ENCODE assay signal across 10 cellular contexts in genomic region chr14:51242545-51243490, GRCh38. TPM values are rescaled to one million over a fixed set of nuclear protein-coding genes. Genes with fewer than 3 reads are reported as not detected.
DNase-seq lines count a peak whose midpoint lies in the region; ATAC-seq, FAIRE-seq and TF ChIP-seq lines count a peak whose summit lies in the region.
"Had no signal": no experiment of that assay in that cellular context is flagged by ENCODE, and none has a peak within 500 bp of the region (broad histone marks: within the 10 kb centered on the region; RNA-seq: fewer than 3 reads in every experiment).

No MANE protein-coding gene starts in this region.

- no peak for DNase-seq in CD8-positive, alpha-beta memory T cell
- DNase-seq in H9: peak; percentile 45
- no peak for DNase-seq in esophagus squamous epithelium (lab: John Stamatoyannopoulos, UW)
- no peak for DNase-seq in NCI-H187 treated with DMSO at 0.1 percent for 48 hours (lab: John Stamatoyannopoulos, UW)
- DNase-seq in amniotic stem cell (lab: John Stamatoyannopoulos, UW): no peak
- no peak for DNase-seq in pancreas
- DNase-seq: stimulated activated naive CD4-positive, alpha-beta T cell had no signal

- no peak overlapping the region for H2AK5ac ChIP-seq in H9 (ENCODE audit: insufficient read length, low read length)

- no peak overlapping the region for H3K4ac ChIP-seq in H9 (ENCODE audit: low read depth, low read length)

- H2BK120ac ChIP-seq in H9 (ENCODE audit: low read depth, low read length, poor library complexity, severe bottlenecking): no peak overlapping the region

- H3K9me3 ChIP-seq in CD8-positive, alpha-beta memory T cell (ENCODE audit: low read length): no peaks in the 10 kb centered on the region
- H3K9me3 ChIP-seq in H9 (ENCODE audit: control insufficient read depth, low read depth, low read length): no peaks in the 10 kb centered on the region
- H3K9me3 ChIP-seq in iPS-20b (ENCODE audit: insufficient read depth, low read depth, low read length): no peaks in the 10 kb centered on the region
- H3K9me3 ChIP-seq in esophagus squamous epithelium: no peaks in the 10 kb centered on the region
- no peaks in the 10 kb centered on the region for H3K9me3 ChIP-seq in pancreas

- no peak overlapping the region for H4K91ac ChIP-seq in H9 (ENCODE audit: insufficient read length, low read depth, low read length)

- no peak overlapping the region for H4K5ac ChIP-seq in H9 (ENCODE audit: insufficient read length, low read depth, low read length)

- peak overlapping the region; percentile 61 to 93 (median 72) for H3K27ac Mint-ChIP-seq in CD8-positive, alpha-beta memory T cell
- peak overlapping the region in 2 of 3 experiments; percentile 58 to 96; a peak in 5 of 7 replicates for H3K27ac Mint-ChIP-seq in H9

- H3K4me3 ChIP-seq in CD8-positive, alpha-beta memory T cell (ENCODE audit: low read length): no peak overlapping the region
- H3K4me3 ChIP-seq in iPS-20b (ENCODE audit: low read length): peak overlapping the region; percentile 92
- H3K4me3 ChIP-seq in esophagus squamous epithelium: no peak overlapping the region
- no peak overlapping the region for H3K4me3 ChIP-seq in pancreas

- H3K23me2 ChIP-seq in H9 (ENCODE audit: insufficient read length, low read depth, low read length, poor library complexity, severe bottlenecking): peaks cover 3% of the 10 kb centered on the region

- no peaks in the 10 kb centered on the region for H4K20me1 ChIP-seq in H9 (ENCODE audit: control insufficient read depth, insufficient read depth, insufficient read length)

- H4K8ac ChIP-seq in H9 (replicated peaks; ENCODE audit: insufficient read length, low read depth, low read length): no peak overlapping the region

- H3K27me3 Mint-ChIP-seq in CD8-positive, alpha-beta memory T cell: no peaks in the 10 kb centered on the region
- H3K27me3 Mint-ChIP-seq in H9 (ENCODE audit: low read depth): no peaks in the 10 kb centered on the region; the same call in 1 of the 2 replicates

- H3K36me3 ChIP-seq in CD8-positive, alpha-beta memory T cell (ENCODE audit: insufficient read depth, low read length): peaks cover 4% of the 10 kb centered on the region
- H3K36me3 ChIP-seq in iPS-20b (ENCODE audit: insufficient read depth, low read depth, low read length): peaks cover 42% of the 10 kb centered on the region
- peaks cover 0 to 27% (median 0%) of the 10 kb centered on the region in 3 donors for H3K36me3 ChIP-seq in esophagus squamous epithelium
- H3K36me3 ChIP-seq in pancreas: no peaks in the 10 kb centered on the region

- peaks cover 0 to 23% (median 6%) of the 10 kb centered on the region in 3 donors for H3K36me3 Mint-ChIP-seq in CD8-positive, alpha-beta memory T cell
- peaks cover 12 to 35% (median 33%) of the 10 kb centered on the region in 3 experiments; a peak in 5 of 7 replicates for H3K36me3 Mint-ChIP-seq in H9 (ENCODE audit: insufficient read depth in 1 of 3, low read depth in 3 of 3)

- ATAC-seq in pancreas: no peak

- no peak overlapping the region for H2AFZ ChIP-seq in H9 (ENCODE audit: low read length)

- H3K79me1 ChIP-seq in H9 (ENCODE audit: insufficient read depth, low read depth, low read length, poor library complexity, severe bottlenecking): peaks cover 3% of the 10 kb centered on the region

- no CpG with 5 or more reads among the region's 7 CpGs for WGBS in H9 (ENCODE audit: extremely low coverage, insufficient read length, low lambda C conversion rate)
- WGBS in esophagus squamous epithelium, 2 donors: 42 to 52% methylated on average over 7 of the region's 7 CpGs
- WGBS in pancreas, 2 donors: 71 to 75% methylated on average over 7 of the region's 7 CpGs

- H2BK20ac ChIP-seq in H9 (ENCODE audit: low read depth, low read length, poor library complexity, severe bottlenecking): no peak overlapping the region

- peaks cover 30% of the 10 kb centered on the region for H3K79me2 ChIP-seq in H9 (ENCODE audit: insufficient read depth, low read length)

- H3K4me1 Mint-ChIP-seq in CD8-positive, alpha-beta memory T cell: peaks cover 21 to 28% (median 25%) of the 10 kb centered on the region in 3 donors
- H3K4me1 Mint-ChIP-seq in H9: peaks cover 44% of the 10 kb centered on the region in 2 experiments

- peak overlapping the region in 1 of 7 donors; percentile 75 for H3K4me3 Mint-ChIP-seq in CD8-positive, alpha-beta memory T cell
- no peak overlapping the region for H3K4me3 Mint-ChIP-seq in H9

- peaks cover 18% of the 10 kb centered on the region for H3K4me1 ChIP-seq in CD8-positive, alpha-beta memory T cell (ENCODE audit: insufficient read depth, low read length)
- H3K4me1 ChIP-seq in H9 (ENCODE audit: insufficient read depth, low read length) (peaks cover 9% of the 10 kb centered on the region), iPS-20b (ENCODE audit: insufficient read depth, low read length) (peaks cover 35% of the 10 kb centered on the region), esophagus squamous epithelium (peaks cover 6 to 42% (median 13%) of the 10 kb centered on the region in 3 donors), pancreas (peaks cover 0 to 22% (median 0%) of the 10 kb centered on the region in 3 donors)

- no peak overlapping the region for H3K18ac ChIP-seq in H9 (ENCODE audit: insufficient read length, low read depth, low read length)

- H2BK5ac ChIP-seq in H9 (ENCODE audit: insufficient read length, low read length): no peak overlapping the region

- H3K14ac ChIP-seq in H9 (ENCODE audit: insufficient read depth, low read length): no peak overlapping the region

- POLR2A ChIA-PET in CD8-positive, alpha-beta memory T cell (lab: Charles Lee): interaction anchor here (0.8 kb wide), 1 partner anchor 935 kb away, joined by 4 read pairs; no protein-coding TSS in a partner anchor

- H3K56ac ChIP-seq in H9 (ENCODE audit: insufficient read length, low read depth, low read length): no peak overlapping the region

- FAIRE-seq in pancreas (lab: Jason Lieb, UNC): no peak
- FAIRE-seq: H54 had no signal

- TF ChIP-seq CTCF in H9 (conservative IDR thresholded peaks at IDR 0.05) (peak; percentile 41; the same call in 2 of the 3 replicates), VCaP (conservative IDR thresholded peaks at IDR 0.05) (0 out of 2 replicates have a peak, but pooled peaks have one; percentile 14), esophagus squamous epithelium (IDR thresholded peaks at IDR 0.05) (no peak), pancreas (IDR thresholded peaks at IDR 0.05) (no peak)

- TF ChIP-seq POLR2A in esophagus squamous epithelium (IDR thresholded peaks at IDR 0.05): no peak

- intact Hi-C loops in esophagus squamous epithelium (cut with DNase I): no loop called here
- intact Hi-C loops in pancreas (cut with DNase I): no loop called here

- H3K23ac ChIP-seq in H9 (ENCODE audit: insufficient read length, low read depth, low read length): no peak overlapping the region

- no peaks in the 10 kb centered on the region for H3K27me3 ChIP-seq in CD8-positive, alpha-beta memory T cell (ENCODE audit: insufficient read depth, low read length, poor library complexity, severe bottlenecking)
- H3K27me3 ChIP-seq in H9 (ENCODE audit: insufficient read depth, low read length): no peaks in the 10 kb centered on the region
- H3K27me3 ChIP-seq in iPS-20b (ENCODE audit: insufficient read depth, low read length): no peaks in the 10 kb centered on the region
- H3K27me3 ChIP-seq in esophagus squamous epithelium: no peaks in the 10 kb centered on the region
- H3K27me3 ChIP-seq in pancreas: no peaks in the 10 kb centered on the region

- no peak overlapping the region for H3K9ac ChIP-seq in H9 (ENCODE audit: extremely low read depth, insufficient read length, low read length)
- peak overlapping the region; percentile 54; the same call in 1 of the 2 replicates for H3K9ac ChIP-seq in iPS-20b (ENCODE audit: low read depth, low read length)

- H3K9me3 Mint-ChIP-seq in CD8-positive, alpha-beta memory T cell: no peaks in the 10 kb centered on the region
- H3K9me3 Mint-ChIP-seq in H9: no peaks in the 10 kb centered on the region

- H3K4me2 ChIP-seq in H9 (ENCODE audit: insufficient read depth, insufficient read length, low read length): peak overlapping the region; percentile 48

- H2BK15ac ChIP-seq in H9 (ENCODE audit: low read depth, low read length): no peak overlapping the region

- no peak overlapping the region for H3T11ph ChIP-seq in H9 (ENCODE audit: low read length)

- H3K27ac ChIP-seq in CD8-positive, alpha-beta memory T cell (ENCODE audit: low read depth, low read length): no peak overlapping the region
- H3K27ac ChIP-seq in H9 (ENCODE audit: insufficient read length, low read depth, low read length) (peak overlapping the region; percentile 75), VCaP (no peak overlapping the region), iPS-20b (ENCODE audit: low read length) (peak overlapping the region; percentile 15), esophagus squamous epithelium (peak overlapping the region in 1 of 4 donors; percentile 2), pancreas (no peak overlapping the region)

- H2BK12ac ChIP-seq in H9 (ENCODE audit: insufficient read length, low read depth, low read length): no peak overlapping the region

- CTCF ChIA-PET in CD8-positive, alpha-beta memory T cell (lab: Charles Lee): interaction anchor here (0.8 to 1.2 kb wide), 2 partner anchors 537 to 1484 kb away, joined by 3 to 4 read pairs; no protein-coding TSS in a partner anchor

RNA-seq across cellular contexts. Expression of gene TMX1, which starts 2.8 kb away (rescaled TPM):
- total RNA-seq in CD8-positive, alpha-beta memory T cell: 10 to 100 TPM; 51.8 to 55.1 TPM
- polyA plus RNA-seq in CD8-positive, alpha-beta memory T cell: 43.3 TPM
- total RNA-seq in H9 (2021): 83.5 and 87.3 TPM in 2 replicates
- total RNA-seq in esophagus squamous epithelium: 10 to 100 TPM; 24.0 to 48.8 (median 36.2) TPM
- 10 to 100 TPM in 5 of 6 donors, 1 to 10 TPM in 1; 9.1 to 22.5 (median 16.1) TPM for total RNA-seq in pancreas
- 10 to 100 TPM in 1 of 2 donors, 1 to 10 TPM in 1; 3.0 to 12.1 TPM for polyA plus RNA-seq in pancreas

Comparison
In these comparisons a context has a peak if more than half of its experiments do, and no peak if none do; other contexts are left out.
1. H3K27ac ChIP-seq: peak in H9 (single experiment) and iPS-20b (single experiment); none in CD8-positive, alpha-beta memory T cell (single experiment), VCaP (single experiment) and pancreas (0 of 4).
2. CTCF ChIP-seq: peak in H9 (single experiment) and VCaP (single experiment); none in esophagus squamous epithelium (0 of 6) and pancreas (0 of 4).